ENCODE assay signal across 20 cellular contexts in the genomic region with DNA sequence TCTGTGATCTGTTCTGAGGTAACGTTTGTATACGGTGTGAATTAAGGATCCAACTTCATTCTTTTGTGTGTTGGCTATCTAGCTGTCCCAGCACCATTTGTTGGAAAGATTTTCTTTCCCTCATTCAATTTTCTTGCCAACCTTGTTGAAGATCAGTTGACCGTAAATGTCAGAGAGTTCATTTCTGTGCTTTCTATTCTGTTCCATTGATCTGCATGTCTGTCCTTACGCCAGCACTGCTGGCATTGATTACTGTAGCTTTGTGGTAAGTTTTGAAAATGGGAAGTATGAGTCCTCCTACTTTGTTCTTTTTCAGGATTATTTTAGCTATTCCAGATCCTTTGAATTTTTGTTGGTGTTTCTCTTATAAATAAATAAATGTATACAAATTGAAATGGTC.
"Had no signal": no experiment of that assay in that cellular context is flagged by ENCODE, and none has a peak within 500 bp of the region (broad histone marks: within the 10 kb centered on the region; RNA-seq: fewer than 3 reads in every experiment).

No MANE protein-coding gene starts in this region.

- H3K27ac ChIP-seq: colonic mucosa, esophagus squamous epithelium, heart left ventricle, neutrophil, psoas muscle, right lobe of liver, testis, tibial nerve, upper lobe of right lung had no signal

- H3K4me1 Mint-ChIP-seq: naive thymus-derived CD4-positive, alpha-beta T cell; stimulated activated effector memory CD8-positive, alpha-beta T cell treated with anti-CD3 and anti-CD28 coated beads, Interleukin-12 subunit alpha, Interleukin-12 subunit beta, amount 100 ng/mL, for 72 hours; stimulated activated naive CD8-positive, alpha-beta T cell treated with anti-CD3 and anti-CD28 coated beads, Interleukin-15, amount 100 ng/mL, for 72 hours had no signal

- H3K9me3 Mint-ChIP-seq: naive thymus-derived CD4-positive, alpha-beta T cell; stimulated activated effector memory CD8-positive, alpha-beta T cell treated with anti-CD3 and anti-CD28 coated beads, Interleukin-12 subunit alpha, Interleukin-12 subunit beta, amount 100 ng/mL, for 72 hours; stimulated activated naive CD8-positive, alpha-beta T cell treated with anti-CD3 and anti-CD28 coated beads, Interleukin-15, amount 100 ng/mL, for 72 hours had no signal

- H3K4me3 Mint-ChIP-seq: naive thymus-derived CD4-positive, alpha-beta T cell; stimulated activated effector memory CD8-positive, alpha-beta T cell treated with anti-CD3 and anti-CD28 coated beads, Interleukin-12 subunit alpha, Interleukin-12 subunit beta, amount 100 ng/mL, for 72 hours; stimulated activated naive CD8-positive, alpha-beta T cell treated with anti-CD3 and anti-CD28 coated beads, Interleukin-15, amount 100 ng/mL, for 72 hours had no signal

- H3K9me3 ChIP-seq: colonic mucosa, esophagus squamous epithelium, heart left ventricle, neutrophil, psoas muscle, right lobe of liver, testis, tibial nerve, upper lobe of right lung had no signal

- H3K27me3 ChIP-seq: colonic mucosa, esophagus squamous epithelium, heart left ventricle, neutrophil, right lobe of liver, testis, tibial nerve, upper lobe of right lung had no signal

- H3K27me3 Mint-ChIP-seq: naive thymus-derived CD4-positive, alpha-beta T cell; stimulated activated naive CD8-positive, alpha-beta T cell treated with anti-CD3 and anti-CD28 coated beads, Interleukin-15, amount 100 ng/mL, for 72 hours had no signal

- DNase-seq: colonic mucosa; dermis blood vessel endothelial cell; esophagus squamous epithelium; heart left ventricle; hippocampal formation; kidney glomerular epithelial cell; mammary epithelial cell; naive thymus-derived CD4-positive, alpha-beta T cell; psoas muscle; retina; right lobe of liver; stimulated activated CD4-positive, alpha-beta T cell treated with anti-CD3 and anti-CD28 coated beads, Interleukin-4, amount 100 ng/mL, for 1 hour; stimulated activated CD8-positive, alpha-beta memory T cell treated with anti-CD3 and anti-CD28 coated beads, Interleukin-4, amount 100 ng/mL, for 48 hours; stimulated activated naive CD8-positive, alpha-beta T cell treated with anti-CD3 and anti-CD28 coated beads, Interleukin-15, amount 100 ng/mL, for 72 hours; testis; upper lobe of right lung had no signal

- H3K4me3 ChIP-seq: colonic mucosa, esophagus squamous epithelium, heart left ventricle, psoas muscle, right lobe of liver, testis, tibial nerve, upper lobe of right lung had no signal

- H3K4me1 ChIP-seq: colonic mucosa, esophagus squamous epithelium, heart left ventricle, psoas muscle, right lobe of liver, testis, tibial nerve, upper lobe of right lung had no signal

- H3K27ac Mint-ChIP-seq: stimulated activated effector memory CD8-positive, alpha-beta T cell treated with anti-CD3 and anti-CD28 coated beads, Interleukin-12 subunit alpha, Interleukin-12 subunit beta, amount 100 ng/mL, for 72 hours; stimulated activated naive CD8-positive, alpha-beta T cell treated with anti-CD3 and anti-CD28 coated beads, Interleukin-15, amount 100 ng/mL, for 72 hours had no signal

- H3K36me3 ChIP-seq: colonic mucosa, right lobe of liver had no signal

- FAIRE-seq: frontal cortex had no signal

- ATAC-seq: heart left ventricle; naive thymus-derived CD4-positive, alpha-beta T cell; psoas muscle; stimulated activated effector memory CD8-positive, alpha-beta T cell treated with anti-CD3 and anti-CD28 coated beads, Interleukin-12 subunit alpha, Interleukin-12 subunit beta, amount 100 ng/mL, for 72 hours; stimulated activated naive CD8-positive, alpha-beta T cell treated with anti-CD3 and anti-CD28 coated beads, Interleukin-15, amount 100 ng/mL, for 72 hours; upper lobe of right lung had no signal
